In genomic region chr13:23466144-23467002, GRCh38 we compare ENCODE assay signal across 1 cellular context.
A peak's percentile ranks its signal among the peaks of the same experiment; 100 is the strongest.
TF ChIP-seq lines count a peak whose summit lies in the region.

No MANE protein-coding gene starts in this region.

TF ChIP-seq in HepG2, 621 proteins besides CTCF, POLR2A, EP300 and RAD21 (continued from another document and continues in another):
- TF ChIP-seq NR1H2 (CRISPR knock-in tag; IDR thresholded peaks at IDR 0.05; ENCODE audit: borderline replicate concordance, low read depth) (no peak), ZNF558 (CRISPR knock-in tag; IDR thresholded peaks at IDR 0.05; ENCODE audit: borderline replicate concordance) (no peak; the same call in 1 of the 2 replicates), GZF1 (CRISPR knock-in tag; IDR thresholded peaks at IDR 0.05) (no peak), TOE1 (CRISPR knock-in tag; IDR thresholded peaks at IDR 0.05) (no peak), ELF1 (CRISPR knock-in tag; IDR thresholded peaks at IDR 0.05) (no peak), ZNF143 (CRISPR knock-in tag; IDR thresholded peaks at IDR 0.05) (no peak), ZSCAN25 (CRISPR knock-in tag; IDR thresholded peaks at IDR 0.05) (peak; percentile 76; the same call in 1 of the 2 replicates), TARDBP (CRISPR knock-in tag; IDR thresholded peaks at IDR 0.05) (peak; percentile 21; the same call in 1 of the 2 replicates), KDM1A (CRISPR knock-in tag; IDR thresholded peaks at IDR 0.05) (no peak), TFDP2 (CRISPR knock-in tag; IDR thresholded peaks at IDR 0.05) (peak; percentile 44), SAP130 (CRISPR knock-in tag; IDR thresholded peaks at IDR 0.05; ENCODE audit: low read depth) (peak; percentile 53), ZFYVE20 (CRISPR knock-in tag; IDR thresholded peaks at IDR 0.05; ENCODE audit: borderline replicate concordance, low read depth) (no peak), HES4 (CRISPR knock-in tag; IDR thresholded peaks at IDR 0.05; ENCODE audit: borderline replicate concordance) (peak; percentile 71; the same call in 1 of the 2 replicates), HNRNPL (IDR thresholded peaks at IDR 0.05; ENCODE audit: low read depth, low read length) (no peak), SP4 (CRISPR knock-in tag; IDR thresholded peaks at IDR 0.05) (no peak), RNF2 (conservative IDR thresholded peaks at IDR 0.05; ENCODE audit: low read depth) (peak; percentile 93), HDAC2 (CRISPR knock-in tag; IDR thresholded peaks at IDR 0.05) (no peak), PRMT3 (CRISPR knock-in tag; IDR thresholded peaks at IDR 0.05; ENCODE audit: borderline replicate concordance, low read depth) (no peak), ZNF317 (CRISPR knock-in tag; IDR thresholded peaks at IDR 0.05) (no peak), HOXA3 (CRISPR knock-in tag; IDR thresholded peaks at IDR 0.05) (peak; percentile 52; the same call in 1 of the 2 replicates), ZNF460 (CRISPR knock-in tag; IDR thresholded peaks at IDR 0.05; ENCODE audit: borderline replicate concordance) (no peak), GABPA (IDR thresholded peaks at IDR 0.05; ENCODE audit: low read depth, low read length) (peak; percentile 20; the same call in 1 of the 2 replicates), GABPA (CRISPR knock-in tag; IDR thresholded peaks at IDR 0.05; ENCODE audit: low read depth) (no peak), MXD4 (CRISPR knock-in tag; IDR thresholded peaks at IDR 0.05) (0 out of 2 replicates have a peak, but pooled peaks have one; percentile 22), ZFP90 (CRISPR knock-in tag; IDR thresholded peaks at IDR 0.05; ENCODE audit: borderline replicate concordance) (no peak), HOXA5 (CRISPR knock-in tag; IDR thresholded peaks at IDR 0.05) (no peak), ZSCAN12 (CRISPR knock-in tag; IDR thresholded peaks at IDR 0.05) (no peak), ZBTB33 (CRISPR knock-in tag; IDR thresholded peaks at IDR 0.05) (peak; percentile 42; the same call in 1 of the 2 replicates), SRY (CRISPR knock-in tag; IDR thresholded peaks at IDR 0.05) (0 out of 2 replicates have a peak, but pooled peaks have one; percentile 39), NR2F6 (IDR thresholded peaks at IDR 0.05) (no peak), NR2F6 (CRISPR knock-in tag; IDR thresholded peaks at IDR 0.05) (no peak), ZNF878 (CRISPR knock-in tag; IDR thresholded peaks at IDR 0.05) (no peak), ZNF563 (CRISPR knock-in tag; IDR thresholded peaks at IDR 0.05) (0 out of 2 replicates have a peak, but pooled peaks have one; percentile 29), ZNF350 (CRISPR knock-in tag; IDR thresholded peaks at IDR 0.05; ENCODE audit: borderline replicate concordance, low read depth) (no peak), ZNF775 (CRISPR knock-in tag; IDR thresholded peaks at IDR 0.05; ENCODE audit: borderline replicate concordance) (0 out of 2 replicates have a peak, but pooled peaks have one; percentile 69), HNF4A (CRISPR knock-in tag; IDR thresholded peaks at IDR 0.05) (no peak), JARID2 (CRISPR knock-in tag; IDR thresholded peaks at IDR 0.05; ENCODE audit: insufficient replicate concordance) (no peak), ZNF83 (CRISPR knock-in tag; IDR thresholded peaks at IDR 0.05; ENCODE audit: borderline replicate concordance) (no peak), U2AF1 (optimal IDR thresholded peaks at IDR 0.05; ENCODE audit: low read depth, low read length) (no peak), ZSCAN29 (CRISPR knock-in tag; conservative IDR thresholded peaks at IDR 0.05) (0 out of 2 replicates have a peak, but pooled peaks have one; percentile 47), MYC (CRISPR knock-in tag; IDR thresholded peaks at IDR 0.05; ENCODE audit: borderline replicate concordance) (peak; percentile 41; the same call in 1 of the 2 replicates), KDM2A (CRISPR knock-in tag; IDR thresholded peaks at IDR 0.05; ENCODE audit: borderline replicate concordance, low read depth) (0 out of 2 replicates have a peak, but pooled peaks have one; percentile 32), ETV5 (CRISPR knock-in tag; IDR thresholded peaks at IDR 0.05; ENCODE audit: borderline replicate concordance) (peak; percentile 46; the same call in 1 of the 2 replicates), ZNF552 (CRISPR knock-in tag; IDR thresholded peaks at IDR 0.05; ENCODE audit: borderline replicate concordance) (no peak), HNF1A (IDR thresholded peaks at IDR 0.05; ENCODE audit: low read depth) (no peak), HNF1A (CRISPR knock-in tag; IDR thresholded peaks at IDR 0.05; ENCODE audit: borderline replicate concordance) (no peak), KLF16 (CRISPR knock-in tag; IDR thresholded peaks at IDR 0.05) (no peak; a peak in 1 of 4 replicates), PCBP2 (optimal IDR thresholded peaks at IDR 0.05; ENCODE audit: low read depth, low read length, poor library complexity, severe bottlenecking) (no peak), HMGXB3 (CRISPR knock-in tag; IDR thresholded peaks at IDR 0.05; ENCODE audit: borderline replicate concordance) (no peak)
- TF ChIP-seq, protein P1, sequence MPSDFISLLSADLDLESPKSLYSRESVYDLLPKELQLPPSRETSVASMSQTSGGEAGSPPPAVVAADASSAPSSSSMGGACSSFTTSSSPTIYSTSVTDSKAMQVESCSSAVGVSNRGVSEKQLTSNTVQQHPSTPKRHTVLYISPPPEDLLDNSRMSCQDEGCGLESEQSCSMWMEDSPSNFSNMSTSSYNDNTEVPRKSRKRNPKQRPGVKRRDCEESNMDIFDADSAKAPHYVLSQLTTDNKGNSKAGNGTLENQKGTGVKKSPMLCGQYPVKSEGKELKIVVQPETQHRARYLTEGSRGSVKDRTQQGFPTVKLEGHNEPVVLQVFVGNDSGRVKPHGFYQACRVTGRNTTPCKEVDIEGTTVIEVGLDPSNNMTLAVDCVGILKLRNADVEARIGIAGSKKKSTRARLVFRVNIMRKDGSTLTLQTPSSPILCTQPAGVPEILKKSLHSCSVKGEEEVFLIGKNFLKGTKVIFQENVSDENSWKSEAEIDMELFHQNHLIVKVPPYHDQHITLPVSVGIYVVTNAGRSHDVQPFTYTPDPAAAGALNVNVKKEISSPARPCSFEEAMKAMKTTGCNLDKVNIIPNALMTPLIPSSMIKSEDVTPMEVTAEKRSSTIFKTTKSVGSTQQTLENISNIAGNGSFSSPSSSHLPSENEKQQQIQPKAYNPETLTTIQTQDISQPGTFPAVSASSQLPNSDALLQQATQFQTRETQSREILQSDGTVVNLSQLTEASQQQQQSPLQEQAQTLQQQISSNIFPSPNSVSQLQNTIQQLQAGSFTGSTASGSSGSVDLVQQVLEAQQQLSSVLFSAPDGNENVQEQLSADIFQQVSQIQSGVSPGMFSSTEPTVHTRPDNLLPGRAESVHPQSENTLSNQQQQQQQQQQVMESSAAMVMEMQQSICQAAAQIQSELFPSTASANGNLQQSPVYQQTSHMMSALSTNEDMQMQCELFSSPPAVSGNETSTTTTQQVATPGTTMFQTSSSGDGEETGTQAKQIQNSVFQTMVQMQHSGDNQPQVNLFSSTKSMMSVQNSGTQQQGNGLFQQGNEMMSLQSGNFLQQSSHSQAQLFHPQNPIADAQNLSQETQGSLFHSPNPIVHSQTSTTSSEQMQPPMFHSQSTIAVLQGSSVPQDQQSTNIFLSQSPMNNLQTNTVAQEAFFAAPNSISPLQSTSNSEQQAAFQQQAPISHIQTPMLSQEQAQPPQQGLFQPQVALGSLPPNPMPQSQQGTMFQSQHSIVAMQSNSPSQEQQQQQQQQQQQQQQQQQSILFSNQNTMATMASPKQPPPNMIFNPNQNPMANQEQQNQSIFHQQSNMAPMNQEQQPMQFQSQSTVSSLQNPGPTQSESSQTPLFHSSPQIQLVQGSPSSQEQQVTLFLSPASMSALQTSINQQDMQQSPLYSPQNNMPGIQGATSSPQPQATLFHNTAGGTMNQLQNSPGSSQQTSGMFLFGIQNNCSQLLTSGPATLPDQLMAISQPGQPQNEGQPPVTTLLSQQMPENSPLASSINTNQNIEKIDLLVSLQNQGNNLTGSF (CRISPR knock-in tag; IDR thresholded peaks at IDR 0.05), result 0 out of 2 replicates have a peak, but pooled peaks have one; percentile 23
- TF ChIP-seq, protein P2, sequence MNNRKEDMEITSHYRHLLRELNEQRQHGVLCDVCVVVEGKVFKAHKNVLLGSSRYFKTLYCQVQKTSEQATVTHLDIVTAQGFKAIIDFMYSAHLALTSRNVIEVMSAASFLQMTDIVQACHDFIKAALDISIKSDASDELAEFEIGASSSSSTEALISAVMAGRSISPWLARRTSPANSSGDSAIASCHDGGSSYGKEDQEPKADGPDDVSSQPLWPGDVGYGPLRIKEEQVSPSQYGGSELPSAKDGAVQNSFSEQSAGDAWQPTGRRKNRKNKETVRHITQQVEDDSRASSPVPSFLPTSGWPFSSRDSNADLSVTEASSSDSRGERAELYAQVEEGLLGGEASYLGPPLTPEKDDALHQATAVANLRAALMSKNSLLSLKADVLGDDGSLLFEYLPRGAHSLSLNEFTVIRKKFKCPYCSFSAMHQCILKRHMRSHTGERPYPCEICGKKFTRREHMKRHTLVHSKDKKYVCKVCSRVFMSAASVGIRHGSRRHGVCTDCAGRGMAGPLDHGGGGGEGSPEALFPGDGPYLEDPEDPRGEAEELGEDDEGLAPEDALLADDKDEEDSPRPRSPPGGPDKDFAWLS (CRISPR knock-in tag; IDR thresholded peaks at IDR 0.05; ENCODE audit: borderline replicate concordance), result no peak
